2 cellular contexts compared by ENCODE assay signal in the genomic region with DNA sequence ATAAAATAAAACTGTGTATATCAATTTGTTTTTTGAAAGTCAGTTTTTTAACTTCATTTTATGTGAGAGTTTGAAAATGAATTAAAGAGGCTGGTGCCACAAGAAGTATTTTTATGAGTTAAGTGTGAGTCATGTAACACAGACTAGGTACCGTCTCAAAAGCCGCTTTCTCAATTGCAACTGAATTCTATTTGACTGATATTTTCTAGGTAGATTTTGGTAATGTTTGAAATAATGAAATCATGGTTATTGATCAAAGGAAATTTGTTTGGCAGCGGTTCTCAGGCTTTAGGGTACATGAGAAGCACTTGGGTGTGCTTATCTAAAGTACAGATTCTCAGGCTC.
TF ChIP-seq lines count a peak whose summit lies in the region.

No MANE protein-coding gene starts in this region.

TF ChIP-seq in HEK293, 187 proteins besides CTCF, POLR2A, EP300 and RAD21:
- TF ChIP-seq TCF7L2 (IDR thresholded peaks at IDR 0.05; ENCODE audit: borderline replicate concordance, low read depth, low read length) (no peak), ZBTB7A (tag by site-specific recombination; IDR thresholded peaks at IDR 0.05; ENCODE audit: low read depth) (no peak), ZFP37 (tag by site-specific recombination; IDR thresholded peaks at IDR 0.05) (no peak), REPIN1 (tag by site-specific recombination; IDR thresholded peaks at IDR 0.05; ENCODE audit: low read depth) (no peak), ZNF544 (tag by site-specific recombination; IDR thresholded peaks at IDR 0.05) (no peak), ZNF366 (tag by site-specific recombination; conservative IDR thresholded peaks at IDR 0.05) (no peak), PRDM1 (tag by site-specific recombination; IDR thresholded peaks at IDR 0.05) (peak; percentile 43; the same call in 1 of the 2 replicates), SP2 (tag by site-specific recombination; IDR thresholded peaks at IDR 0.05) (no peak), ZSCAN16 (tag by site-specific recombination; IDR thresholded peaks at IDR 0.05) (no peak), ZIC2 (tag by site-specific recombination; IDR thresholded peaks at IDR 0.05) (no peak), ZNF747 (tag by site-specific recombination; IDR thresholded peaks at IDR 0.05) (no peak), ZNF140 (tag by site-specific recombination; IDR thresholded peaks at IDR 0.05) (no peak), ZNF433 (tag by site-specific recombination; IDR thresholded peaks at IDR 0.05; ENCODE audit: low read depth) (no peak), ZNF596 (tag by site-specific recombination; IDR thresholded peaks at IDR 0.05) (no peak), ZFP3 (tag by site-specific recombination; IDR thresholded peaks at IDR 0.05; ENCODE audit: low read depth) (no peak)
- TF ChIP-seq, protein P1, sequence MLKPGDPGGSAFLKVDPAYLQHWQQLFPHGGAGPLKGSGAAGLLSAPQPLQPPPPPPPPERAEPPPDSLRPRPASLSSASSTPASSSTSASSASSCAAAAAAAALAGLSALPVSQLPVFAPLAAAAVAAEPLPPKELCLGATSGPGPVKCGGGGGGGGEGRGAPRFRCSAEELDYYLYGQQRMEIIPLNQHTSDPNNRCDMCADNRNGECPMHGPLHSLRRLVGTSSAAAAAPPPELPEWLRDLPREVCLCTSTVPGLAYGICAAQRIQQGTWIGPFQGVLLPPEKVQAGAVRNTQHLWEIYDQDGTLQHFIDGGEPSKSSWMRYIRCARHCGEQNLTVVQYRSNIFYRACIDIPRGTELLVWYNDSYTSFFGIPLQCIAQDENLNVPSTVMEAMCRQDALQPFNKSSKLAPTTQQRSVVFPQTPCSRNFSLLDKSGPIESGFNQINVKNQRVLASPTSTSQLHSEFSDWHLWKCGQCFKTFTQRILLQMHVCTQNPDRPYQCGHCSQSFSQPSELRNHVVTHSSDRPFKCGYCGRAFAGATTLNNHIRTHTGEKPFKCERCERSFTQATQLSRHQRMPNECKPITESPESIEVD (tag by site-specific recombination; IDR thresholded peaks at IDR 0.05), result peak; percentile 79

TF ChIP-seq in neural cell, 6 proteins besides CTCF, POLR2A, EP300 and RAD21:
- TF ChIP-seq SMC3 (conservative IDR thresholded peaks at IDR 0.05; ENCODE audit: poor library complexity) (no peak), EZH2 (IDR thresholded peaks at IDR 0.05; ENCODE audit: borderline replicate concordance, insufficient read depth, low read length, poor library complexity, severe bottlenecking) (no peak), MXI1 (conservative IDR thresholded peaks at IDR 0.05; ENCODE audit: poor library complexity, severe bottlenecking) (no peak), TAF1 (IDR thresholded peaks at IDR 0.05; ENCODE audit: low read depth) (no peak), POLR2AphosphoS5 (IDR thresholded peaks at IDR 0.05) (no peak)
- TF ChIP-seq, protein P2, sequence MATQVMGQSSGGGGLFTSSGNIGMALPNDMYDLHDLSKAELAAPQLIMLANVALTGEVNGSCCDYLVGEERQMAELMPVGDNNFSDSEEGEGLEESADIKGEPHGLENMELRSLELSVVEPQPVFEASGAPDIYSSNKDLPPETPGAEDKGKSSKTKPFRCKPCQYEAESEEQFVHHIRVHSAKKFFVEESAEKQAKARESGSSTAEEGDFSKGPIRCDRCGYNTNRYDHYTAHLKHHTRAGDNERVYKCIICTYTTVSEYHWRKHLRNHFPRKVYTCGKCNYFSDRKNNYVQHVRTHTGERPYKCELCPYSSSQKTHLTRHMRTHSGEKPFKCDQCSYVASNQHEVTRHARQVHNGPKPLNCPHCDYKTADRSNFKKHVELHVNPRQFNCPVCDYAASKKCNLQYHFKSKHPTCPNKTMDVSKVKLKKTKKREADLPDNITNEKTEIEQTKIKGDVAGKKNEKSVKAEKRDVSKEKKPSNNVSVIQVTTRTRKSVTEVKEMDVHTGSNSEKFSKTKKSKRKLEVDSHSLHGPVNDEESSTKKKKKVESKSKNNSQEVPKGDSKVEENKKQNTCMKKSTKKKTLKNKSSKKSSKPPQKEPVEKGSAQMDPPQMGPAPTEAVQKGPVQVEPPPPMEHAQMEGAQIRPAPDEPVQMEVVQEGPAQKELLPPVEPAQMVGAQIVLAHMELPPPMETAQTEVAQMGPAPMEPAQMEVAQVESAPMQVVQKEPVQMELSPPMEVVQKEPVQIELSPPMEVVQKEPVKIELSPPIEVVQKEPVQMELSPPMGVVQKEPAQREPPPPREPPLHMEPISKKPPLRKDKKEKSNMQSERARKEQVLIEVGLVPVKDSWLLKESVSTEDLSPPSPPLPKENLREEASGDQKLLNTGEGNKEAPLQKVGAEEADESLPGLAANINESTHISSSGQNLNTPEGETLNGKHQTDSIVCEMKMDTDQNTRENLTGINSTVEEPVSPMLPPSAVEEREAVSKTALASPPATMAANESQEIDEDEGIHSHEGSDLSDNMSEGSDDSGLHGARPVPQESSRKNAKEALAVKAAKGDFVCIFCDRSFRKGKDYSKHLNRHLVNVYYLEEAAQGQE (IDR thresholded peaks at IDR 0.05; ENCODE audit: borderline replicate concordance), result no peak
